25 cellular contexts compared by ENCODE assay signal in genomic region chr6:134925800-134926199, GRCh38. TPM values are rescaled to one million over a fixed set of nuclear protein-coding genes. Genes with fewer than 3 reads are reported as not detected.
A peak's percentile ranks its signal among the peaks of the same experiment; 100 is the strongest.
DNase-seq lines count a peak whose midpoint lies in the region; ATAC-seq, FAIRE-seq and TF ChIP-seq lines count a peak whose summit lies in the region.
"Had no signal": no experiment of that assay in that cellular context is flagged by ENCODE, and none has a peak within 500 bp of the region (broad histone marks: within the 10 kb centered on the region; RNA-seq: fewer than 3 reads in every experiment).

No MANE protein-coding gene starts in this region.

- intact Hi-C loops in ovary (cut with DNase I): no loop called here

- H2AFZ ChIP-seq in GM23338: 0 out of 2 replicates have a peak overlapping the region, but pooled peaks have one; percentile 18
- peak overlapping the region; percentile 8 for H2AFZ ChIP-seq in fibroblast of lung (ENCODE audit: low read length)
- H2AFZ ChIP-seq in osteoblast (ENCODE audit: low read length): no peak overlapping the region

- peaks cover 3% of the 10 kb centered on the region for H3K4me1 Mint-ChIP-seq in GM23338
- H3K4me1 Mint-ChIP-seq: CD8-positive, alpha-beta memory T cell had no signal

- H3K27ac Mint-ChIP-seq in GM23338: no peak overlapping the region
- H3K27ac Mint-ChIP-seq: CD8-positive, alpha-beta memory T cell; stimulated activated naive CD8-positive, alpha-beta T cell treated with anti-CD3 and anti-CD28 coated beads, Interleukin-15, Interleukin-2, amounts not matched to agents 100 ng/mL and 50 ng/mL, for 24 hours; T-helper 1 cell treated with Interleukin-12 subunit alpha and Interleukin-12 subunit beta and Interleukin-4 antibody, amounts not matched to agents 30 μg/mL and 1 μg/mL, for 36 hours had no signal

- H3K27me3 ChIP-seq in GM23338 (ENCODE audit: insufficient read depth) (no peaks in the 10 kb centered on the region), fibroblast of lung (ENCODE audit: control insufficient read depth, insufficient read depth, low read length) (no peaks in the 10 kb centered on the region), osteoblast (ENCODE audit: insufficient read depth, low read length) (no peaks in the 10 kb centered on the region), ovary (no peaks in the 10 kb centered on the region)
- H3K27me3 ChIP-seq: transverse colon had no signal

- H3K4me3 Mint-ChIP-seq in GM23338: no peak overlapping the region
- H3K4me3 Mint-ChIP-seq: activated T-cell treated with anti-CD3 and anti-CD28 coated beads, Interleukin-2, amount 50 U/mL, for 4 hours; CD8-positive, alpha-beta memory T cell; stimulated activated naive CD8-positive, alpha-beta T cell treated with anti-CD3 and anti-CD28 coated beads, Interleukin-15, Interleukin-2, amounts not matched to agents 100 ng/mL and 50 ng/mL, for 24 hours; T-helper 1 cell treated with Interleukin-12 subunit alpha and Interleukin-12 subunit beta and Interleukin-4 antibody, amounts not matched to agents 30 μg/mL and 1 μg/mL, for 36 hours had no signal

- no peak overlapping the region for H3K9ac ChIP-seq in fibroblast of lung (ENCODE audit: insufficient read depth, low read length)

- H3F3A ChIP-seq in GM23338 (replicated peaks; ENCODE audit: low read depth): no peaks in the 10 kb centered on the region

- H3K9me3 ChIP-seq in fibroblast of lung (ENCODE audit: control insufficient read depth, insufficient read depth, low read depth, low read length) (no peaks in the 10 kb centered on the region), osteoblast (ENCODE audit: low read depth, low read length) (no peaks in the 10 kb centered on the region), ovary (no peaks in the 10 kb centered on the region)
- H3K9me3 ChIP-seq: mucosa of descending colon, transverse colon had no signal

- no peaks in the 10 kb centered on the region; the same call in 1 of the 2 replicates for H3K9me2 ChIP-seq in GM23338 (ENCODE audit: insufficient read depth)

- H4K20me1 ChIP-seq in GM23338 (replicated peaks; ENCODE audit: insufficient read depth): no peaks in the 10 kb centered on the region
- H4K20me1 ChIP-seq in fibroblast of lung (ENCODE audit: control insufficient read depth, extremely low read depth, insufficient read depth, low read length): no peaks in the 10 kb centered on the region
- H4K20me1 ChIP-seq in osteoblast (ENCODE audit: insufficient read depth, low read length): no peaks in the 10 kb centered on the region

- no peak overlapping the region for H3K27ac ChIP-seq in GM23338 (ENCODE audit: low read depth)
- H3K27ac ChIP-seq in fibroblast of lung (ENCODE audit: insufficient read depth, low read length): peak overlapping the region; percentile 18
- H3K27ac ChIP-seq in osteoblast (ENCODE audit: low read depth, low read length): peak overlapping the region; percentile 59
- H3K27ac ChIP-seq in ovary: no peak overlapping the region
- H3K27ac ChIP-seq: transverse colon had no signal

- H3K4me1 ChIP-seq in GM23338 (ENCODE audit: insufficient read depth): no peaks in the 10 kb centered on the region
- H3K4me1 ChIP-seq in fibroblast of lung (ENCODE audit: control insufficient read depth, extremely low read depth, insufficient read depth, low read length): no peaks in the 10 kb centered on the region
- peaks cover 8% of the 10 kb centered on the region for H3K4me1 ChIP-seq in osteoblast (ENCODE audit: insufficient read depth, low read length)
- H3K4me1 ChIP-seq in ovary (ENCODE audit: insufficient read depth): peaks cover 3% of the 10 kb centered on the region
- H3K4me1 ChIP-seq: transverse colon had no signal

- ATAC-seq in GM23338: no peak
- ATAC-seq: activated T-cell treated with anti-CD3 and anti-CD28 coated beads, Interleukin-2, amount 50 U/mL, for 4 hours; mucosa of descending colon; PC-3 had no signal

- TF ChIP-seq CTCF in GM23338 (conservative IDR thresholded peaks at IDR 0.05; ENCODE audit: low read depth in 2 of 2) (no peak), fibroblast of lung (conservative IDR thresholded peaks at IDR 0.05 in 1 of 2, IDR thresholded peaks at IDR 0.05 in 1 of 2; ENCODE audit: low read depth in 1 of 2, low read length in 2 of 2) (no peak), osteoblast (IDR thresholded peaks at IDR 0.05; ENCODE audit: extremely low read depth, low read depth, low read length) (no peak), ovary (IDR thresholded peaks at IDR 0.05) (no peak)

- WGBS in ovary, 3 donors: 45 to 64% (median 50%) methylated on average over 3 of the region's 3 CpGs

- DNase-seq in GM23338 (ENCODE audit: low spot score): peak; percentile 24
- peak; percentile 28 for DNase-seq in RCC 7860 (ENCODE audit: low spot score)
- DNase-seq in fibroblast of lung (ENCODE audit: low read depth in 2 of 2): peak; percentile 51 to 80
- DNase-seq in osteoblast (ENCODE audit: insufficient read length, low spot score, missing footprints): peak; percentile 79
- no peak for DNase-seq in ACHN
- DNase-seq in ovary: no peak
- DNase-seq in NCI-H2196 treated with DMSO at 0.1 percent for 48 hours (lab: John Stamatoyannopoulos, UW; ENCODE audit: unreplicated experiment): no peak
- no peak for DNase-seq in DMS53 (lab: John Stamatoyannopoulos, UW)
- DNase-seq: activated naive CD4-positive, alpha-beta T cell treated with Interleukin-2 at 50 U/mL for 16 hours; activated T-cell treated with anti-CD3 and anti-CD28 coated beads, Interleukin-2, amount 50 U/mL, for 4 hours; amniotic stem cell; caudate nucleus; CD8-positive, alpha-beta memory T cell; DMS153; Karpas-422; mucosa of descending colon; NCI-H1092; NCI-H1930; PC-3; retina; stimulated activated CD4-positive, alpha-beta T cell treated with anti-CD3 and anti-CD28 coated beads, Interleukin-12 subunit alpha, Interleukin-12 subunit beta, amount 100 ng/mL, for 4 hours; transverse colon had no signal

- no peak for TF ChIP-seq EP300 in ovary (IDR thresholded peaks at IDR 0.05)

- H3K4me2 ChIP-seq in GM23338 (no peak overlapping the region), fibroblast of lung (ENCODE audit: extremely low read depth, insufficient read depth, low read length) (no peak overlapping the region), osteoblast (ENCODE audit: insufficient read depth, low read length) (no peak overlapping the region)

- in situ Hi-C loops in ACHN (cut with HindIII; ENCODE audit: low pct_ligation_motif_present, low pct_unique_long_range_greater_than_20kb, low sequenced_read_pairs): loop anchor here (25.0 kb wide), 1 partner anchor 763 kb away; no protein-coding TSS in a partner anchor

- H3K9me3 Mint-ChIP-seq in GM23338: no peaks in the 10 kb centered on the region
- H3K9me3 Mint-ChIP-seq: activated T-cell treated with anti-CD3 and anti-CD28 coated beads, Interleukin-2, amount 50 U/mL, for 4 hours; CD8-positive, alpha-beta memory T cell; stimulated activated naive CD8-positive, alpha-beta T cell treated with anti-CD3 and anti-CD28 coated beads, Interleukin-15, Interleukin-2, amounts not matched to agents 100 ng/mL and 50 ng/mL, for 24 hours; T-helper 1 cell treated with Interleukin-12 subunit alpha and Interleukin-12 subunit beta and Interleukin-4 antibody, amounts not matched to agents 30 μg/mL and 1 μg/mL, for 36 hours had no signal

- H3K36me3 ChIP-seq in GM23338 (ENCODE audit: insufficient read depth) (no peaks in the 10 kb centered on the region), fibroblast of lung (ENCODE audit: control insufficient read depth, insufficient read depth, low read length) (no peaks in the 10 kb centered on the region), osteoblast (ENCODE audit: insufficient read depth, low read length) (no peaks in the 10 kb centered on the region), ovary (no peaks in the 10 kb centered on the region)
- H3K36me3 ChIP-seq: transverse colon had no signal

- peaks cover 2% of the 10 kb centered on the region for H3K27me3 Mint-ChIP-seq in GM23338 (ENCODE audit: insufficient read depth, low read depth, poor library complexity)
- H3K27me3 Mint-ChIP-seq: CD8-positive, alpha-beta memory T cell; stimulated activated naive CD8-positive, alpha-beta T cell treated with anti-CD3 and anti-CD28 coated beads, Interleukin-15, Interleukin-2, amounts not matched to agents 100 ng/mL and 50 ng/mL, for 24 hours had no signal

- no peaks in the 10 kb centered on the region for H3K36me3 Mint-ChIP-seq in GM23338 (ENCODE audit: low read depth)

- H3K4me3 ChIP-seq in GM23338: no peak overlapping the region
- no peak overlapping the region for H3K4me3 ChIP-seq in fibroblast of lung (replicated peaks in 1 of 4; ENCODE audit: control extremely low read depth in 1 of 4, insufficient read depth in 1 of 4, low read depth in 3 of 4, low read length in 4 of 4)
- H3K4me3 ChIP-seq in osteoblast (ENCODE audit: insufficient read depth, low read length): no peak overlapping the region
- H3K4me3 ChIP-seq in ovary: no peak overlapping the region
- H3K4me3 ChIP-seq: mucosa of descending colon, transverse colon had no signal

- TF ChIP-seq POLR2A in ovary (IDR thresholded peaks at IDR 0.05): no peak

- FAIRE-seq in RCC 7860 (lab: Jason Lieb, UNC): no peak
- FAIRE-seq: GM12891 had no signal

- no peaks in the 10 kb centered on the region for H3K79me2 ChIP-seq in GM23338 (replicated peaks; ENCODE audit: insufficient read depth)
- H3K79me2 ChIP-seq in fibroblast of lung (ENCODE audit: control insufficient read depth, insufficient read depth, low read length): no peaks in the 10 kb centered on the region
- H3K79me2 ChIP-seq in osteoblast (ENCODE audit: insufficient read depth, low read length): no peaks in the 10 kb centered on the region

TF ChIP-seq in GM23338, 12 proteins besides CTCF, POLR2A, EP300 and RAD21 (continues in another document):
- TF ChIP-seq NANOG (IDR thresholded peaks at IDR 0.05; ENCODE audit: borderline replicate concordance) (no peak), EZH2phosphoT487 (IDR thresholded peaks at IDR 0.05; ENCODE audit: unreplicated experiment) (no peak), STAT1 (IDR thresholded peaks at IDR 0.05; ENCODE audit: unreplicated experiment) (no peak), POLR2AphosphoS5 (IDR thresholded peaks at IDR 0.05; ENCODE audit: low read depth) (no peak)

RNA-seq across cellular contexts. Expression of gene ALDH8A1, which starts 24.1 kb away (rescaled TPM):
- not detected in 2 replicates for total RNA-seq in GM23338 (2014; rRNA removed; shearing (Covaris generic))
- polyA plus RNA-seq in GM23338 (2016; fragmentation: Nextera tagmentation; extraction: Ambion mirVana) (0.12 TPM in 1 of 2 replicates, not detected in the other), fibroblast of lung (0.08 and 0.11 TPM in 2 replicates), ovary (1 to 10 TPM in 1 of 2 donors, under 1 TPM in 1; 0.21 to 5.4 TPM)
- total RNA-seq in fibroblast of lung (0.26 and 0.50 TPM in 2 replicates), osteoblast (under 0.01 and 0.29 TPM in 2 replicates), ovary (1 to 10 TPM in 1 of 7 donors, under 1 TPM in 6; 0.51 to 1.3 (median 0.80) TPM)
- polyA plus RNA-seq in fibroblast of lung (2012): 0.09 and 0.13 TPM in 2 replicates
- not detected in 2 replicates for polyA minus RNA-seq in fibroblast of lung (ENCODE audit: low replicate concordance)

Comparison
In these comparisons a context has a peak if more than half of its experiments do, and no peak if none do; other contexts are left out.
1. DNase-seq: peak in GM23338 (single experiment), RCC 7860 (single experiment), fibroblast of lung (2 of 2) and osteoblast (single experiment); none in ACHN (single experiment), ovary (0 of 5), NCI-H2196 treated with DMSO at 0.1 percent for 48 hours (single experiment) and DMS53 (single experiment).
2. H3K27ac ChIP-seq: peak in fibroblast of lung (single experiment) and osteoblast (single experiment); none in GM23338 (single experiment) and ovary (0 of 2).